In the genomic region with DNA sequence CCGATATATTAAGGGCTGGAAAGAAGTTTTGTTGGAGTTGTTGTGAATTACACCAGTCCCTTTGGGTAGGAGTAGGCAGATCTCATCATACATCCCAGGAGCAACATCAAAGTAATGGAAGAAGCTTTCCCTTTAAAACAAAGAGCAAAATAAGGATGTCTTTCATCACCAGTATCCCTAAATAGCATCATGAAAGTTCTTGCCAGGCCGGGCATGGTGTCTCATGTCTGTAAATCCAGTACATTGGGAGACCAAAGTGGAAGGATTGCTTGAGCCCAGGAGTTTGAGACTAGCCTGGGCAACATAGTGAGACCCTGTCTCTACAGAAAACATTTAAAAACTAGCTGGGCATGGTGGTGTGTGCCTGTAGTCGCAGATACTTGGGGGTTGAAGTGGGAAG, we compare ENCODE assay signal across 17 cellular contexts. TPM values are rescaled to one million over a fixed set of nuclear protein-coding genes. Genes with fewer than 3 reads are reported as not detected.
DNase-seq lines count a peak whose midpoint lies in the region; ATAC-seq, FAIRE-seq and TF ChIP-seq lines count a peak whose summit lies in the region.
"Had no signal": no experiment of that assay in that cellular context is flagged by ENCODE, and none has a peak within 500 bp of the region (broad histone marks: within the 10 kb centered on the region; RNA-seq: fewer than 3 reads in every experiment).

No MANE protein-coding gene starts in this region.

- DNase-seq in GM23248 (peak; percentile 42), K562 (ENCODE audit: extremely low read depth in 1 of 4, low spot score in 3 of 4) (no peak), left cardiac atrium (no peak), gastrocnemius medialis (peak; percentile 63 to 85), T-helper 2 cell (no peak), stomach (no peak), NCI-H2107 treated with DMSO at 0.1 percent for 48 hours (lab: John Stamatoyannopoulos, UW; ENCODE audit: unreplicated experiment) (no peak)
- DNase-seq: GDM1, HCEC 1CT, MM.1S, NCI-H1105 treated with DMSO at 0.1 percent for 48 hours, NCI-H187, NCI-H69, OCI-M1 had no signal

- CTCF ChIA-PET in K562 (lab: Yijun Ruan, JAX; ENCODE audit: low intra/inter-chr PET ratio): no interaction called here

- POLR2A ChIA-PET in K562 (lab: Yijun Ruan, JAX): interaction anchor here (0.6 to 1.0 kb wide), 3 partner anchors 9 to 121 kb away, joined by 3 to 4 read pairs (median 3); no protein-coding TSS in a partner anchor

- H3K4me1 ChIP-seq in GM23248 (ENCODE audit: insufficient read depth) (no peaks in the 10 kb centered on the region), K562 (replicated peaks in 1 of 2; ENCODE audit: control insufficient read depth in 2 of 2, insufficient read depth in 2 of 2, low read length in 2 of 2) (no peaks in the 10 kb centered on the region), gastrocnemius medialis (peaks cover 56 to 60% of the 10 kb centered on the region in 2 donors), stomach (no peaks in the 10 kb centered on the region)

- in situ Hi-C loops in GM23248 (cut with MboI): no loop called here
- in situ Hi-C loops in K562 (cut with MboI): no loop called here
- in situ Hi-C loops in gastrocnemius medialis (cut with MboI; ENCODE audit: low sequenced_read_pairs in 4 of 4): no loop called here

- intact Hi-C loops in K562 (cut with micrococcal nuclease) (no loop called here), left cardiac atrium (cut with DNase I) (no loop called here), gastrocnemius medialis (cut with DNase I; ENCODE audit: low total_unique reads) (loop anchor here (2.0 kb wide), 1 partner anchor 19 kb away; no protein-coding TSS in a partner anchor), stomach (cut with DNase I; ENCODE audit: low total_unique reads) (no loop called here)

- no peak for FAIRE-seq in K562 (lab: Jason Lieb, UNC)
- FAIRE-seq: GM12892 had no signal

- H3K27me3 ChIP-seq in GM23248 (replicated peaks; ENCODE audit: insufficient read depth) (no peaks in the 10 kb centered on the region), K562 (ENCODE audit: control insufficient read depth in 2 of 2, insufficient read depth in 2 of 2, low read length in 2 of 2) (no peaks in the 10 kb centered on the region; a peak in 2 of 5 replicates), gastrocnemius medialis (no peaks in the 10 kb centered on the region), stomach (no peaks in the 10 kb centered on the region)

- H3K36me3 ChIP-seq in GM23248 (ENCODE audit: low read depth) (no peaks in the 10 kb centered on the region), K562 (ENCODE audit: control insufficient read depth, insufficient read depth, low read length) (no peaks in the 10 kb centered on the region; the same call in 2 of the 3 replicates), gastrocnemius medialis (peaks cover 0 to 7% of the 10 kb centered on the region in 2 donors), stomach (peaks cover 0 to 18% (median 15%) of the 10 kb centered on the region in 4 donors)

- H3K79me2 ChIP-seq in GM23248 (ENCODE audit: insufficient read depth) (no peaks in the 10 kb centered on the region), K562 (ENCODE audit: control insufficient read depth, insufficient read depth, low read length) (no peaks in the 10 kb centered on the region)

- no peaks in the 10 kb centered on the region for H3K9me3 ChIP-seq in GM23248 (ENCODE audit: low read depth)
- no peaks in the 10 kb centered on the region for H3K9me3 ChIP-seq in K562 (replicated peaks; ENCODE audit: control insufficient read depth, insufficient read depth, low read depth, low read length)
- no peaks in the 10 kb centered on the region for H3K9me3 ChIP-seq in gastrocnemius medialis
- H3K9me3 ChIP-seq in stomach: no peaks in the 10 kb centered on the region

- H3K4me3 ChIP-seq in GM23248 (no peak overlapping the region), K562 (no peak overlapping the region), gastrocnemius medialis (peak overlapping the region in 1 of 4 donors; percentile 8), stomach (no peak overlapping the region)

- H3K27ac ChIP-seq in GM23248 (no peak overlapping the region), K562 (ENCODE audit: extremely low read depth, low read depth, low read length) (no peak overlapping the region), gastrocnemius medialis (peak overlapping the region; percentile 77 to 86 (median 82)), stomach (no peak overlapping the region)
- H3K27ac ChIP-seq: C4-2B had no signal

- TF ChIP-seq CTCF in K562 (IDR thresholded peaks at IDR 0.05 in 2 of 3, conservative IDR thresholded peaks at IDR 0.05 in 1 of 3; ENCODE audit: insufficient read depth in 2 of 3, low read depth in 1 of 3, low read length in 3 of 3): no peak
- no peak for TF ChIP-seq CTCF in gastrocnemius medialis (IDR thresholded peaks at IDR 0.05 in 4 of 5, conservative IDR thresholded peaks at IDR 0.05 in 1 of 5)
- TF ChIP-seq CTCF in stomach (IDR thresholded peaks at IDR 0.05): no peak

- BruUV-seq in K562 (replicated peaks; lab: Mats Ljungman, UMichigan): no TSS peak

- no peaks in the 10 kb centered on the region for H3K9me2 ChIP-seq in GM23248 (ENCODE audit: insufficient read depth)

- ATAC-seq in K562: no peak
- peak; percentile 35 to 48 for ATAC-seq in left cardiac atrium
- ATAC-seq in gastrocnemius medialis: peak; percentile 93 to 95

- no peak for TF ChIP-seq EP300 in K562 (IDR thresholded peaks at IDR 0.05; ENCODE audit: low read length)
- TF ChIP-seq EP300 in stomach (IDR thresholded peaks at IDR 0.05): no peak

- H3F3A ChIP-seq in GM23248 (ENCODE audit: insufficient read depth): no peaks in the 10 kb centered on the region; the same call in 1 of the 2 replicates

- no peaks in the 10 kb centered on the region for H3K9me1 ChIP-seq in K562 (ENCODE audit: control insufficient read depth, insufficient read depth, low read length)

- H3K4me2 ChIP-seq in GM23248 (ENCODE audit: unreplicated experiment) (no peak overlapping the region), K562 (ENCODE audit: insufficient read depth, low read length) (no peak overlapping the region)

- TF ChIP-seq POLR2A in K562 (conservative IDR thresholded peaks at IDR 0.05) (no peak), gastrocnemius medialis (IDR thresholded peaks at IDR 0.05) (no peak), stomach (IDR thresholded peaks at IDR 0.05) (no peak)

- H4K20me1 ChIP-seq in GM23248 (ENCODE audit: insufficient read depth) (no peaks in the 10 kb centered on the region), K562 (replicated peaks; ENCODE audit: control insufficient read depth, insufficient read depth, low read length) (no peaks in the 10 kb centered on the region; the same call in 1 of the 2 replicates)

- WGBS in GM23248 (ENCODE audit: low coverage in 1 of 2, low lambda C conversion rate in 2 of 2, missing lambda C conversion rate in 2 of 2), 2 experiments: 59 to 60% methylated on average over 3 of the region's 3 CpGs
- 8% methylated on average over 3 of the region's 3 CpGs for WGBS in K562 (ENCODE audit: insufficient coverage, low coverage, missing lambda C conversion rate)
- 75 to 92% (median 86%) methylated on average over 3 of the region's 3 CpGs for WGBS in stomach, 5 donors

- no peak overlapping the region for H3K9ac ChIP-seq in GM23248
- no peak overlapping the region for H3K9ac ChIP-seq in K562 (ENCODE audit: insufficient read depth in 1 of 2, low read depth in 2 of 2, low read length in 2 of 2)

- no peak for TF ChIP-seq RAD21 in K562 (CRISPR knock-in tag; conservative IDR thresholded peaks at IDR 0.05 in 1 of 2, IDR thresholded peaks at IDR 0.05 in 1 of 2)

- H2AFZ ChIP-seq in GM23248: no peak overlapping the region
- H2AFZ ChIP-seq in K562 (ENCODE audit: low read depth, low read length): no peak overlapping the region

RNA-seq across cellular contexts. Expression of a gene that starts 38.7 kb away (rescaled TPM):
- total RNA-seq in GM23248 (2014; rRNA removed; shearing (Covaris generic)): 4.9 and 6.6 TPM in 2 replicates
- 1.5 and 1.8 TPM in 2 replicates for polyA plus RNA-seq in GM23248 (2016; fragmentation: Nextera tagmentation; extraction: Ambion mirVana)
- total RNA-seq in K562 (2011; cell fraction: chromatin; rRNA removed; ENCODE audit: low replicate concordance): 4.7 and 10.3 TPM in 2 replicates
- total RNA-seq in K562 (2011; cell fraction: nucleolus; rRNA removed): 9.0 and 9.3 TPM in 2 replicates
- 6.5 and 7.2 TPM in 2 replicates for total RNA-seq in K562 (2011; cell fraction: nucleoplasm; rRNA removed)
- 9.8 and 14.3 TPM in 2 replicates for total RNA-seq in K562 (2014; rRNA removed)
- total RNA-seq in K562 (2014; rRNA removed; fragmentation: Illumina TruSeq; extraction: Trizol): 3.9 and 4.4 TPM in 2 replicates
- total RNA-seq in K562 (2015; rRNA removed; fragmentation: Illumina TruSeq; extraction: Trizol): 8.6 and 10.1 TPM in 2 replicates
- 12.4 and 13.1 TPM in 2 replicates for total RNA-seq in K562 (2021)
- polyA plus RNA-seq in K562 (2011; rRNA removed): 15.8 and 16.9 TPM in 2 replicates
- 28.2 and 31.1 TPM in 2 replicates for polyA plus RNA-seq in K562 (2011; cell fraction: cytosol; rRNA removed)
- 16.1 and 16.9 TPM in 2 replicates for polyA plus RNA-seq in K562 (2011; cell fraction: nucleus; rRNA removed)
- 11.8 and 17.5 TPM in 2 replicates for polyA plus RNA-seq in K562 (2012)
- polyA plus RNA-seq in K562 (2014; fragmentation: Illumina TruSeq; extraction: Trizol): 14.2 and 16.7 TPM in 2 replicates
- 1 to 10 TPM; 2.3 to 3.0 TPM for polyA plus RNA-seq in K562 (2014; fragmentation: Nextera tagmentation; extraction: Ambion mirVana)
- 11.0 and 11.4 TPM in 2 replicates for polyA plus RNA-seq in K562 (2014; rRNA removed)
- 7.1 and 11.6 TPM in 2 replicates for polyA minus RNA-seq in K562 (2011; rRNA and poly(A)+ RNA removed)
- 4.1 and 5.0 TPM in 2 replicates for polyA minus RNA-seq in K562 (2011; cell fraction: cytosol; rRNA and poly(A)+ RNA removed)
- polyA minus RNA-seq in K562 (2011; cell fraction: nucleus; rRNA and poly(A)+ RNA removed): 4.6 and 6.2 TPM in 2 replicates
- total RNA-seq in left cardiac atrium: 10 to 100 TPM; 17.6 to 43.3 TPM
- total RNA-seq in gastrocnemius medialis: 100 to 1,000 TPM; 104 to 220 (median 128) TPM
- total RNA-seq in stomach: 10 to 100 TPM in 1 of 5 donors, 1 to 10 TPM in 3, under 1 TPM in 1; 0.29 to 47.8 (median 2.3) TPM
- polyA plus RNA-seq in stomach: 1 to 10 TPM; 3.3 to 6.1 (median 4.0) TPM

RNA-seq across cellular contexts. Expression of a gene that starts 59.9 kb away (rescaled TPM):
- not detected in 2 replicates for total RNA-seq in GM23248 (2014; rRNA removed; shearing (Covaris generic))
- not detected in 2 replicates for polyA plus RNA-seq in GM23248 (2016; fragmentation: Nextera tagmentation; extraction: Ambion mirVana)
- total RNA-seq in K562 (2011; cell fraction: chromatin; rRNA removed; ENCODE audit: low replicate concordance): not detected in 2 replicates
- total RNA-seq in K562 (2011; cell fraction: nucleolus; rRNA removed): not detected in 2 replicates
- not detected in 2 replicates for total RNA-seq in K562 (2011; cell fraction: nucleoplasm; rRNA removed)
- total RNA-seq in K562 (2014; rRNA removed): not detected in 2 replicates
- total RNA-seq in K562 (2014; rRNA removed; fragmentation: Illumina TruSeq; extraction: Trizol): under 0.01 TPM in 1 of 2 replicates, not detected in the other
- not detected in 2 replicates for total RNA-seq in K562 (2015; rRNA removed; fragmentation: Illumina TruSeq; extraction: Trizol)
- not detected in 2 replicates for total RNA-seq in K562 (2021)
- not detected in 2 replicates for polyA plus RNA-seq in K562 (2011; rRNA removed)
- polyA plus RNA-seq in K562 (2011; cell fraction: cytosol; rRNA removed): under 0.01 TPM in 1 of 2 replicates, not detected in the other
- not detected in 2 replicates for polyA plus RNA-seq in K562 (2011; cell fraction: nucleus; rRNA removed)
- polyA plus RNA-seq in K562 (2012): not detected in 2 replicates
- polyA plus RNA-seq in K562 (2014; fragmentation: Illumina TruSeq; extraction: Trizol): not detected in 2 replicates
- polyA plus RNA-seq in K562 (2014; fragmentation: Nextera tagmentation; extraction: Ambion mirVana): not detected
- polyA plus RNA-seq in K562 (2014; rRNA removed): not detected in 2 replicates
- polyA minus RNA-seq in K562 (2011; rRNA and poly(A)+ RNA removed): not detected in 2 replicates
- polyA minus RNA-seq in K562 (2011; cell fraction: cytosol; rRNA and poly(A)+ RNA removed): not detected in 2 replicates
- polyA minus RNA-seq in K562 (2011; cell fraction: nucleus; rRNA and poly(A)+ RNA removed): not detected in 2 replicates
- under 1 TPM; 0.05 to 0.12 TPM for total RNA-seq in left cardiac atrium
- total RNA-seq in gastrocnemius medialis: under 1 TPM in 1 of 4 donors, not detected in 3; 0.03 TPM
- total RNA-seq in stomach: under 1 TPM in 2 of 5 donors, not detected in 3; under 0.01 to 0.45 TPM
- under 1 TPM in 1 of 3 donors, not detected in 2; 0.05 TPM for polyA plus RNA-seq in stomach
- total RNA-seq: RPMI7951 had no signal

Comparison
In these comparisons a context has a peak if more than half of its experiments do, and no peak if none do; other contexts are left out.
1. DNase-seq: peak in GM23248 (single experiment) and gastrocnemius medialis (2 of 2); none in K562 (0 of 4), left cardiac atrium (single experiment), T-helper 2 cell (0 of 5), stomach (single experiment) and NCI-H2107 treated with DMSO at 0.1 percent for 48 hours (single experiment).
2. H3K27ac ChIP-seq: peak in gastrocnemius medialis (4 of 4); none in GM23248 (single experiment), K562 (single experiment) and stomach (0 of 5).